ENCODE assay signal across 10 cellular contexts in the genomic region with DNA sequence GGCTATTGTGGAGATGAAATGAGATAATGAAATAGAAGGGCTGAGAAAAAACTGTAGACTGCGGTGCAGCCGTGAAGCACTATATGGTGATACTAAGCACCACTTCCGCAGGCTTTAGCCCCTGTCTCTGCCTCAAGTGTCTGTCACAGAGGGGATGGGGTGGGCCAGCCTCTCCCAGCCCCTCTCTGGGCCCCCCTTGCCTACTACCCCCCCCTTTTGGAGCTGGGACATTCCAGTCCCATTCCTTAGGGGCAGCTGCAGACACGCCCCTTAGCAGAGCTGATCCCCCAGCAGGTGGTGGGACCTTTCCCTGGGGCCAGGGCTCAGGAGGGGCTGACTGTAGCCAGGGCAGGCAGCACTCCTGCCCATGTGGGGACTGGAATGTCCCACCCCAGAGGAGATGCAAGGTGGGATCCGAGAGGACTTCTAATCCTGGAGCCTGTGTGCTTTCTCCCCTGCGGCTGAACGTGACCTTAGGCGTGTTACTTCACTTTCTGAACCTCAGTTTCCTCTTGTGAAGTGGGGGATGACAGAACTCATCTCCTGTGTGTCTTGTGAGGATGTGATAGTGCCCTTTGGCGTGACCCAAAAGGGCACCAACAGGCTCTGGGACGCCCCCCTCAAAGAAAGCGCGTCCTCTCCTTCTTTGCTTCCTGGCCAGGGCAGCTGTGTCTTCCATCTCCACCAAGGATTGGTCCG.
DNase-seq lines count a peak whose midpoint lies in the region; ATAC-seq and TF ChIP-seq lines count a peak whose summit lies in the region.
"Had no signal": no experiment of that assay in that cellular context is flagged by ENCODE, and none has a peak within 500 bp of the region (broad histone marks: within the 10 kb centered on the region; RNA-seq: fewer than 3 reads in every experiment).

No MANE protein-coding gene starts in this region.

- DNase-seq in central memory CD8-positive, alpha-beta T cell (ENCODE audit: low spot score in 2 of 2) = peak in 1 of 2 donors; percentile 62
- no peak for DNase-seq in nephron progenitor cell
- no peak for DNase-seq in SW480 (ENCODE audit: low spot score)
- DNase-seq in coronary artery (ENCODE audit: low spot score) = no peak
- no peak for DNase-seq in HCEC 1CT
- DNase-seq: NCI-H187 treated with DMSO at 0.1 percent for 48 hours had no signal

- H3K27me3 ChIP-seq in DOHH2 (ENCODE audit: control insufficient read depth, low read length) = no peaks in the 10 kb centered on the region
- H3K27me3 ChIP-seq in HUES48 (ENCODE audit: control insufficient read depth, insufficient read depth, low read length) = no peaks in the 10 kb centered on the region

- TF ChIP-seq CTCF in DOHH2 (IDR thresholded peaks at IDR 0.05; ENCODE audit: low read depth, low read length, poor library complexity, severe bottlenecking) (peak; percentile 4), nephron progenitor cell (IDR thresholded peaks at IDR 0.05) (no peak), coronary artery (IDR thresholded peaks at IDR 0.05) (no peak)

- peak overlapping the region; percentile 92 for H3K4me3 Mint-ChIP-seq in central memory CD8-positive, alpha-beta T cell
- peak overlapping the region; percentile 85 for H3K4me3 Mint-ChIP-seq in nephron progenitor cell

- H3K4me1 Mint-ChIP-seq in central memory CD8-positive, alpha-beta T cell = peaks cover 35% of the 10 kb centered on the region
- H3K4me1 Mint-ChIP-seq in nephron progenitor cell = peaks cover 25% of the 10 kb centered on the region

- H4K20me1 ChIP-seq in DOHH2 (ENCODE audit: control insufficient read depth, insufficient read depth, low read depth, low read length) = no peaks in the 10 kb centered on the region

- H3K9me3 Mint-ChIP-seq in central memory CD8-positive, alpha-beta T cell = no peaks in the 10 kb centered on the region
- peaks cover 7% of the 10 kb centered on the region for H3K9me3 Mint-ChIP-seq in nephron progenitor cell

- peak overlapping the region; percentile 96 for H3K4me2 ChIP-seq in DOHH2 (ENCODE audit: low read length)

- H3K27ac ChIP-seq in DOHH2 (ENCODE audit: low read depth, low read length) = peak overlapping the region; percentile 97
- peak overlapping the region; percentile 92 for H3K27ac ChIP-seq in HUES48 (ENCODE audit: low read depth, low read length)
- no peak overlapping the region for H3K27ac ChIP-seq in coronary artery
- H3K27ac ChIP-seq: adrenal gland had no signal

- H3K36me3 ChIP-seq in DOHH2 (ENCODE audit: control insufficient read depth, low read length) = peaks cover 56% of the 10 kb centered on the region
- peaks cover 13% of the 10 kb centered on the region for H3K36me3 ChIP-seq in HUES48 (ENCODE audit: control insufficient read depth, insufficient read depth, low read length)
- H3K36me3 ChIP-seq: adrenal gland had no signal

- peaks cover 49% of the 10 kb centered on the region for H3F3A ChIP-seq in DOHH2 (ENCODE audit: control insufficient read depth, insufficient read depth)

- no peaks in the 10 kb centered on the region for H3K9me3 ChIP-seq in DOHH2 (ENCODE audit: control insufficient read depth, insufficient read depth, low read length)
- no peaks in the 10 kb centered on the region for H3K9me3 ChIP-seq in HUES48 (ENCODE audit: control insufficient read depth, insufficient read depth, low read length)
- H3K9me3 ChIP-seq: adrenal gland had no signal

- peaks cover 68% of the 10 kb centered on the region for H3K79me2 ChIP-seq in DOHH2 (ENCODE audit: control insufficient read depth, low read length)

- H3K4me1 ChIP-seq in DOHH2 (ENCODE audit: control insufficient read depth, low read length) (peaks cover 65% of the 10 kb centered on the region), HUES48 (ENCODE audit: control insufficient read depth, insufficient read depth, low read length) (peaks cover 26% of the 10 kb centered on the region)

- H3K9ac ChIP-seq in HUES48 (ENCODE audit: low read depth, low read length) = peak overlapping the region; percentile 66

- peaks cover 22% of the 10 kb centered on the region for H3K36me3 Mint-ChIP-seq in central memory CD8-positive, alpha-beta T cell (ENCODE audit: insufficient read depth)
- H3K36me3 Mint-ChIP-seq in nephron progenitor cell (ENCODE audit: low read depth) = no peaks in the 10 kb centered on the region

- H3K27ac Mint-ChIP-seq in central memory CD8-positive, alpha-beta T cell (ENCODE audit: low read depth) = peak overlapping the region; percentile 84
- no peak overlapping the region for H3K27ac Mint-ChIP-seq in nephron progenitor cell

- H3K9me2 ChIP-seq in DOHH2 (replicated peaks; ENCODE audit: control insufficient read depth, low read length) = no peaks in the 10 kb centered on the region

- ATAC-seq in central memory CD8-positive, alpha-beta T cell (replicated peaks; ENCODE audit: extremely low read depth, poor library complexity, severe bottlenecking) = peak; percentile 59
- no peak for ATAC-seq in HG03097 (IDR thresholded peaks at IDR 0.05; ENCODE audit: low FRiP score, unreplicated experiment)

- H3K4me3 ChIP-seq in DOHH2 (ENCODE audit: low read length) = peak overlapping the region; percentile 99
- peak overlapping the region; percentile 97 for H3K4me3 ChIP-seq in HUES48 (ENCODE audit: low read depth, low read length)
- H3K4me3 ChIP-seq in coronary artery = no peak overlapping the region
- H3K4me3 ChIP-seq: adrenal gland had no signal

- H3K27me3 Mint-ChIP-seq in central memory CD8-positive, alpha-beta T cell = no peaks in the 10 kb centered on the region
- H3K27me3 Mint-ChIP-seq in nephron progenitor cell (ENCODE audit: low read depth, poor library complexity) = peaks cover 43% of the 10 kb centered on the region

Comparison
In these comparisons a context has a peak if more than half of its experiments do, and no peak if none do; other contexts are left out.
1. H3K27ac ChIP-seq: peak in DOHH2 (single experiment) and HUES48 (single experiment); none in coronary artery (0 of 2).